Comparison of ENCODE assay signal across 9 cellular contexts in the genomic region with DNA sequence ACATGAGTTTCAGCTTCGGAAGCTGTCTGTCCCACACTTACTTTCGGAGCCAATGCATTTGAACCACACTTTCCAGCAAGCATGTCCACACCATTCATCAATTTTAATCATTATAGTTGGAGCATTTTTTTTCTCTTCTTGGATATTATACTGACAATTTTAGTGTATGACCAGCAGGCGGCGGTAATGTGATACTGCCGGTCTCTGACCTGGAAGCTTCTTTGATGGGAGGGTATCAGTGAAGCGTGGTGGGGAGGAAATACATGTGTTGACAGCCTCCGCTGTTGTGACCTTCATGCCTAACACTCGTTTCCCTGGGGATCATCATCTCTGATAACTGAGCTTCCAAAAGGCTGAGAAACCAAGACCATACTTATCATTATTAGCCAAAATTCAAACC.
A peak's percentile ranks its signal among the peaks of the same experiment; 100 is the strongest.
DNase-seq lines count a peak whose midpoint lies in the region; ATAC-seq, FAIRE-seq and TF ChIP-seq lines count a peak whose summit lies in the region.
"Had no signal": no experiment of that assay in that cellular context is flagged by ENCODE, and none has a peak within 500 bp of the region (broad histone marks: within the 10 kb centered on the region; RNA-seq: fewer than 3 reads in every experiment).

No MANE protein-coding gene starts in this region.

- no peaks in the 10 kb centered on the region for H3K79me2 ChIP-seq in PC-9 (ENCODE audit: low read depth)

- H4K20me1 ChIP-seq in PC-9 (ENCODE audit: insufficient read depth): no peaks in the 10 kb centered on the region

- H3K4me3 ChIP-seq in A549 (no peak overlapping the region), GM12864 (ENCODE audit: low read depth, low read length) (no peak overlapping the region), PC-9 (no peak overlapping the region), foreskin fibroblast (ENCODE audit: low read depth in 1 of 2, low read length in 2 of 2) (no peak overlapping the region)
- H3K4me3 ChIP-seq: pancreas had no signal

- TF ChIP-seq RAD21 in A549 (conservative IDR thresholded peaks at IDR 0.05 in 1 of 2, IDR thresholded peaks at IDR 0.05 in 1 of 2): peak; percentile 50 to 57; a peak in 4 of 5 replicates

- H3K27me3 ChIP-seq in PC-9 (ENCODE audit: insufficient read depth, low read depth): no peaks in the 10 kb centered on the region
- H3K27me3 ChIP-seq: pancreas had no signal

- no peak overlapping the region for H2AFZ ChIP-seq in PC-9

- H3K36me3 ChIP-seq in PC-9 (ENCODE audit: low read depth): peaks cover 21% of the 10 kb centered on the region

- 39% methylated on average over 8 of the region's 8 CpGs for WGBS in A549 (ENCODE audit: missing lambda C conversion rate)

- intact Hi-C loops in PC-9 (cut with micrococcal nuclease; ENCODE audit: unreplicated experiment): no loop called here

- H3K4me1 ChIP-seq in A549 (peaks cover 6% of the 10 kb centered on the region; the same call in 1 of the 3 replicates), PC-9 (replicated peaks; ENCODE audit: insufficient read depth) (no peaks in the 10 kb centered on the region)
- H3K4me1 ChIP-seq: pancreas had no signal

- peak in 1 of 2 experiments; percentile 30; a peak in 1 of 6 replicates for ATAC-seq in A549
- ATAC-seq: pancreas had no signal

- no peak overlapping the region for H3K27ac ChIP-seq in A549
- no peak overlapping the region for H3K27ac ChIP-seq in PC-9
- H3K27ac ChIP-seq: pancreas had no signal

- no peak for FAIRE-seq in A549 (lab: Jason Lieb, UNC)
- FAIRE-seq: pancreas had no signal

- BruUV-seq in PC-9 (replicated peaks; lab: Mats Ljungman, UMichigan): no TSS peak

- H3K4me2 ChIP-seq in A549: no peak overlapping the region
- no peak overlapping the region for H3K4me2 ChIP-seq in PC-9

- H3F3A ChIP-seq in PC-9 (ENCODE audit: insufficient read depth, low read depth): no peaks in the 10 kb centered on the region

- CTCF ChIA-PET in A549 (lab: Yijun Ruan, JAX) (interaction anchor here (0.5 to 1.6 kb wide), 5 partner anchors 9 to 1692 kb away, joined by 3 to 4 read pairs (median 3); no protein-coding TSS in a partner anchor), PC-9 (lab: Charles Lee) (no interaction called here)

- no peak for TF ChIP-seq POLR2A in A549 (IDR thresholded peaks at IDR 0.05; ENCODE audit: low read length)

- DNase-seq in A549 (ENCODE audit: low read depth in 1 of 2, low spot score in 1 of 2) (peak in 1 of 2 experiments; percentile 43), GM12864 (ENCODE audit: low read depth) (no peak), PC-9 (peak in 1 of 2 experiments; percentile 31), foreskin fibroblast (peak in 1 of 2 donors; percentile 41), cerebellar nuclear complex (lab: John Stamatoyannopoulos, UW) (no peak), NCI-H187 treated with DMSO at 0.1 percent for 48 hours (lab: John Stamatoyannopoulos, UW) (no peak), ureter (ENCODE audit: low spot score) (no peak), DMS79 treated with DMSO at 0.1 percent for 48 hours (lab: John Stamatoyannopoulos, UW) (no peak)

- no peaks in the 10 kb centered on the region for H3K9me2 ChIP-seq in PC-9 (ENCODE audit: insufficient read depth)

- no peaks in the 10 kb centered on the region for H3K9me3 ChIP-seq in A549
- no peaks in the 10 kb centered on the region; the same call in 1 of the 2 replicates for H3K9me3 ChIP-seq in PC-9 (ENCODE audit: insufficient read depth, low read depth)
- H3K9me3 ChIP-seq: pancreas had no signal

- POLR2A ChIA-PET in A549 (lab: Yijun Ruan, JAX): no interaction called here
- POLR2A ChIA-PET in PC-9 (lab: Charles Lee; ENCODE audit: unreplicated experiment): interaction anchor here (0.6 kb wide), 2 partner anchors 22 to 78 kb away, joined by 3 read pairs; no protein-coding TSS in a partner anchor

- TF ChIP-seq CTCF in A549 (IDR thresholded peaks at IDR 0.05) (peak; percentile 53), GM12864 (IDR thresholded peaks at IDR 0.05; ENCODE audit: low read depth, low read length, missing control alignments) (peak; percentile 47), PC-9 (conservative IDR thresholded peaks at IDR 0.05) (peak; percentile 68), foreskin fibroblast (IDR thresholded peaks at IDR 0.05; ENCODE audit: low read depth, low read length) (peak; percentile 13)

- TF ChIP-seq EP300 in A549 (IDR thresholded peaks at IDR 0.05): no peak

TF ChIP-seq in A549, 52 proteins besides CTCF, POLR2A, EP300 and RAD21:
- TF ChIP-seq SMC3 (IDR thresholded peaks at IDR 0.05) (peak; percentile 44), ATOH8 (CRISPR knock-in tag; IDR thresholded peaks at IDR 0.05; ENCODE audit: low read depth) (no peak), ESRRA (IDR thresholded peaks at IDR 0.05; ENCODE audit: borderline replicate concordance, low read length) (no peak), ZNF302 (CRISPR knock-in tag; IDR thresholded peaks at IDR 0.05) (no peak)

Comparison
In these comparisons a context has a peak if more than half of its experiments do, and no peak if none do; other contexts are left out.
1. CTCF ChIP-seq: peak in every context shown above with its lines; median percentile 68 in PC-9; 53 in A549; 47 in GM12864; 13 in foreskin fibroblast.